ENCODE assay signal across 8 cellular contexts in genomic region chr1:156282479-156283222, GRCh38. TPM values are rescaled to one million over a fixed set of nuclear protein-coding genes. Genes with fewer than 3 reads are reported as not detected.
DNase-seq lines count a peak whose midpoint lies in the region; TF ChIP-seq lines count a peak whose summit lies in the region.

Gene SMG5, minus strand, starts transcription at chr1:156282825. Its CDS starts 145 bp downstream, at chr1:156282680.

- peak within 1 kb of the TSS; percentile 98 for H3K4me3 ChIP-seq in HAP-1
- peak within 1 kb of the TSS; percentile 84 for H3K4me3 ChIP-seq in MM.1S (ENCODE audit: low read length)
- peak within 1 kb of the TSS; percentile 78 for H3K4me3 ChIP-seq in neural cell (ENCODE audit: low read length)
- H3K4me3 ChIP-seq in stomach: peak within 1 kb of the TSS; percentile 76 to 97 (median 95)

- peak within 1 kb of the TSS; percentile 56 for H3K9ac ChIP-seq in ES-I3 (ENCODE audit: low read depth, low read length)
- H3K9ac ChIP-seq in MM.1S (ENCODE audit: low read length): peak within 1 kb of the TSS; percentile 79
- H3K9ac ChIP-seq in neural cell (ENCODE audit: low read length): peak within 1 kb of the TSS; percentile 80

- peak within 1 kb of the TSS; percentile 77 for H2AFZ ChIP-seq in MM.1S (ENCODE audit: low read length)
- peak within 1 kb of the TSS; percentile 95 for H2AFZ ChIP-seq in neural cell (ENCODE audit: low read depth, low read length)

- intact Hi-C loops in stomach (cut with DNase I; ENCODE audit: low total_unique reads): no loop called here

- 0 out of 2 replicates have a peak, but pooled peaks cover 3% of the 10 kb centered on the region for H4K20me1 ChIP-seq in MM.1S (ENCODE audit: insufficient read depth, low read length)
- H4K20me1 ChIP-seq in neural cell (ENCODE audit: insufficient read depth): no peaks in the 10 kb centered on the region

- peak in 1 of 4 donors; percentile 76 for TF ChIP-seq POLR2A in stomach (IDR thresholded peaks at IDR 0.05)

- TF ChIP-seq RAD21 in neural cell (conservative IDR thresholded peaks at IDR 0.05): no peak

- H3K4me1 ChIP-seq in ES-I3 (ENCODE audit: insufficient read depth, low read length): peaks cover 8% of the 10 kb centered on the region; the same call in 1 of the 2 replicates
- peaks cover 9% of the 10 kb centered on the region for H3K4me1 ChIP-seq in HAP-1
- peaks cover 23% of the 10 kb centered on the region; the same call in 1 of the 2 replicates for H3K4me1 ChIP-seq in MM.1S (ENCODE audit: low read length)
- peaks cover 24 to 50% (median 44%) of the 10 kb centered on the region in 4 donors for H3K4me1 ChIP-seq in stomach

- H3F3A ChIP-seq in MM.1S (ENCODE audit: insufficient read depth, low read length) (peaks cover 7% of the 10 kb centered on the region), neural cell (ENCODE audit: insufficient read depth, low read length, poor library complexity, severe bottlenecking) (no peaks in the 10 kb centered on the region)

- peak within 1 kb of the TSS; percentile 68 for H3K27ac ChIP-seq in MM.1S (ENCODE audit: low read length)
- peak within 1 kb of the TSS; percentile 70 for H3K27ac ChIP-seq in neural cell (ENCODE audit: low read length)
- peak within 1 kb of the TSS; percentile 91 to 97 (median 94) for H3K27ac ChIP-seq in stomach

- H3K9me3 ChIP-seq in ES-I3 (ENCODE audit: control insufficient read depth, insufficient read depth, low read length): no peaks in the 10 kb centered on the region
- no peaks in the 10 kb centered on the region for H3K9me3 ChIP-seq in HAP-1
- H3K9me3 ChIP-seq in MM.1S (replicated peaks; ENCODE audit: insufficient read depth, low read length): no peaks in the 10 kb centered on the region
- no peaks in the 10 kb centered on the region for H3K9me3 ChIP-seq in neural cell (ENCODE audit: low read length)
- H3K9me3 ChIP-seq in stomach: no peaks in the 10 kb centered on the region

- H3K79me2 ChIP-seq in MM.1S (ENCODE audit: low read length) (peaks cover 76% of the 10 kb centered on the region), neural cell (replicated peaks; ENCODE audit: insufficient read depth, low read length) (peaks cover 34% of the 10 kb centered on the region)

- peak; percentile 62 for TF ChIP-seq EP300 in neural cell (conservative IDR thresholded peaks at IDR 0.05; ENCODE audit: poor library complexity, severe bottlenecking)
- TF ChIP-seq EP300 in stomach (IDR thresholded peaks at IDR 0.05): no peak

- no peaks in the 10 kb centered on the region for H3K9me2 ChIP-seq in MM.1S (replicated peaks; ENCODE audit: insufficient read depth, low read length)
- H3K9me2 ChIP-seq in neural cell (ENCODE audit: insufficient read depth, low read length): no peaks in the 10 kb centered on the region

- H3K4me2 ChIP-seq in MM.1S (ENCODE audit: low read depth, low read length) (peak within 1 kb of the TSS; percentile 90), neural cell (ENCODE audit: low read length) (peak within 1 kb of the TSS; percentile 81)

- 0 to 1% (median 1%) methylated on average over 25 to 50 of the region's 50 CpGs for WGBS in stomach, 5 donors

- H3K36me3 ChIP-seq in ES-I3 (ENCODE audit: insufficient read depth, low read length) (peaks cover 11% of the 10 kb centered on the region), HAP-1 (replicated peaks) (peaks cover 34% of the 10 kb centered on the region), MM.1S (replicated peaks; ENCODE audit: insufficient read depth, low read length) (peaks cover 14% of the 10 kb centered on the region), neural cell (ENCODE audit: insufficient read depth, low read length) (no peaks in the 10 kb centered on the region), stomach (peaks cover 15 to 36% (median 32%) of the 10 kb centered on the region in 4 donors)

- in situ Hi-C loops in HAP-1 (cut with MboI; ENCODE audit: low sequenced_read_pairs): no loop called here

- H3K27me3 ChIP-seq in HAP-1 (ENCODE audit: low read depth) (no peaks in the 10 kb centered on the region), MM.1S (replicated peaks; ENCODE audit: insufficient read depth, low read length) (no peaks in the 10 kb centered on the region), neural cell (ENCODE audit: insufficient read depth, low read depth, low read length) (no peaks in the 10 kb centered on the region), stomach (no peaks in the 10 kb centered on the region)

- DNase-seq in HAP-1 (ENCODE audit: low spot score in 2 of 2) (peak; percentile 98), MM.1S (peak; percentile 100), SIG-M5 (lab: John Stamatoyannopoulos, UW) (peak; percentile 95), activated gamma-delta T cell (lab: John Stamatoyannopoulos, UW) (peak; percentile 83), fibroblast of the conjunctiva (ENCODE audit: low read depth) (peak; percentile 98), stomach (peak; percentile 96)

- TF ChIP-seq CTCF in MM.1S (IDR thresholded peaks at IDR 0.05; ENCODE audit: low read length): no peak
- peak; percentile 22 for TF ChIP-seq CTCF in neural cell (IDR thresholded peaks at IDR 0.05; ENCODE audit: poor library complexity, severe bottlenecking)
- TF ChIP-seq CTCF in stomach (IDR thresholded peaks at IDR 0.05): no peak

TF ChIP-seq in neural cell, 6 proteins besides CTCF, POLR2A, EP300 and RAD21:
- TF ChIP-seq POLR2AphosphoS5 (IDR thresholded peaks at IDR 0.05) (peak; percentile 95), MXI1 (conservative IDR thresholded peaks at IDR 0.05; ENCODE audit: poor library complexity, severe bottlenecking) (peak; percentile 90), REST (IDR thresholded peaks at IDR 0.05; ENCODE audit: borderline replicate concordance) (peak; percentile 78), TAF1 (IDR thresholded peaks at IDR 0.05; ENCODE audit: low read depth) (peak; percentile 88), SMC3 (conservative IDR thresholded peaks at IDR 0.05; ENCODE audit: poor library complexity) (no peak)
TF ChIP-seq in neural cell: peak in this region for 4.

RNA-seq across cellular contexts. Expression of gene SMG5, which starts in this region (rescaled TPM):
- polyA plus RNA-seq in neural cell (57.3 and 84.4 TPM in 2 replicates), stomach (10 to 100 TPM; 20.2 to 29.1 (median 22.3) TPM)
- polyA minus RNA-seq in neural cell: 58.7 and 63.3 TPM in 2 replicates
- 100 to 1,000 TPM in 1 of 5 donors, 10 to 100 TPM in 4; 29.8 to 199 (median 51.6) TPM for total RNA-seq in stomach

Comparison
In these comparisons a context has a peak if more than half of its experiments do, and no peak if none do; other contexts are left out.
1. Peak in every context shown above with its lines: DNase-seq, H3K4me3 ChIP-seq and H3K27ac ChIP-seq.